ENCODE assay signal across 8 cellular contexts in genomic region chr2:223247136-223247535, GRCh38.
A peak's percentile ranks its signal among the peaks of the same experiment; 100 is the strongest.
DNase-seq lines count a peak whose midpoint lies in the region; ATAC-seq and TF ChIP-seq lines count a peak whose summit lies in the region.

No MANE protein-coding gene starts in this region.

- H3K9me3 ChIP-seq in cardiac muscle cell (ENCODE audit: low read depth) (no peaks in the 10 kb centered on the region), tibial artery (no peaks in the 10 kb centered on the region)

- DNase-seq in cardiac muscle cell (ENCODE audit: low read depth in 1 of 2, low spot score in 1 of 2) (peak in 1 of 2 donors; percentile 64), Right ventricle myocardium superior (no peak), NCI-H526 treated with DMSO at 0.1 percent for 48 hours (lab: John Stamatoyannopoulos, UW) (peak; percentile 10), endothelial cell (ENCODE audit: low spot score) (peak; percentile 8), tibial artery (no peak)
- no peak for DNase-seq in stimulated activated CD4-positive, alpha-beta T cell treated with anti-CD3 and anti-CD28 coated beads, Interleukin-2, amount 100 ng/mL, for 48 hours

- TF ChIP-seq CTCF in cardiac muscle cell (IDR thresholded peaks at IDR 0.05; ENCODE audit: low read depth, low read length) (peak; percentile 57), endothelial cell (IDR thresholded peaks at IDR 0.05; ENCODE audit: unreplicated experiment) (peak; percentile 18), tibial artery (IDR thresholded peaks at IDR 0.05) (peak in 1 of 2 experiments; percentile 32)

- H3K27ac ChIP-seq in cardiac muscle cell (no peak overlapping the region), tibial artery (no peak overlapping the region)

- H3K27me3 ChIP-seq in cardiac muscle cell, result no peaks in the 10 kb centered on the region
- H3K27me3 ChIP-seq in tibial artery, result no peaks in the 10 kb centered on the region

- H3K27ac Mint-ChIP-seq in endothelial cell (ENCODE audit: unreplicated experiment), result no peak overlapping the region

- H3K36me3 Mint-ChIP-seq in endothelial cell (ENCODE audit: low read depth, unreplicated experiment), result no peaks in the 10 kb centered on the region

- no peaks in the 10 kb centered on the region for H3K9me3 Mint-ChIP-seq in endothelial cell (ENCODE audit: unreplicated experiment)

- H3K36me3 ChIP-seq in cardiac muscle cell (no peaks in the 10 kb centered on the region), tibial artery (no peaks in the 10 kb centered on the region)

- no peak overlapping the region for H3K4me3 Mint-ChIP-seq in endothelial cell (ENCODE audit: unreplicated experiment)

- ATAC-seq in Right ventricle myocardium superior (ENCODE audit: poor library complexity), result no peak
- no peak for ATAC-seq in HG03039 (IDR thresholded peaks at IDR 0.05; ENCODE audit: unreplicated experiment)
- ATAC-seq in HG02642 (IDR thresholded peaks at IDR 0.05; ENCODE audit: poor library complexity, unreplicated experiment), result no peak

- intact Hi-C loops in Right ventricle myocardium superior (cut with DNase I) (no loop called here), tibial artery (cut with DNase I; ENCODE audit: low total_unique reads) (no loop called here)

- H3K27me3 Mint-ChIP-seq in endothelial cell (ENCODE audit: unreplicated experiment), result no peaks in the 10 kb centered on the region

- no peaks in the 10 kb centered on the region for H3K4me1 Mint-ChIP-seq in endothelial cell (ENCODE audit: unreplicated experiment)

- no peak overlapping the region for H3K4me3 ChIP-seq in cardiac muscle cell
- no peak overlapping the region for H3K4me3 ChIP-seq in tibial artery

- H3K4me1 ChIP-seq in cardiac muscle cell (ENCODE audit: low read depth) (no peaks in the 10 kb centered on the region), tibial artery (no peaks in the 10 kb centered on the region)

Comparison
In these comparisons a context has a peak if more than half of its experiments do, and no peak if none do; other contexts are left out.
1. DNase-seq: peak in NCI-H526 treated with DMSO at 0.1 percent for 48 hours (single experiment) and endothelial cell (single experiment); none in Right ventricle myocardium superior (single experiment), tibial artery (0 of 2) and stimulated activated CD4-positive, alpha-beta T cell treated with anti-CD3 and anti-CD28 coated beads, Interleukin-2, amount 100 ng/mL, for 48 hours (0 of 2).